Comparison of ENCODE assay signal across 18 cellular contexts in the genomic region with DNA sequence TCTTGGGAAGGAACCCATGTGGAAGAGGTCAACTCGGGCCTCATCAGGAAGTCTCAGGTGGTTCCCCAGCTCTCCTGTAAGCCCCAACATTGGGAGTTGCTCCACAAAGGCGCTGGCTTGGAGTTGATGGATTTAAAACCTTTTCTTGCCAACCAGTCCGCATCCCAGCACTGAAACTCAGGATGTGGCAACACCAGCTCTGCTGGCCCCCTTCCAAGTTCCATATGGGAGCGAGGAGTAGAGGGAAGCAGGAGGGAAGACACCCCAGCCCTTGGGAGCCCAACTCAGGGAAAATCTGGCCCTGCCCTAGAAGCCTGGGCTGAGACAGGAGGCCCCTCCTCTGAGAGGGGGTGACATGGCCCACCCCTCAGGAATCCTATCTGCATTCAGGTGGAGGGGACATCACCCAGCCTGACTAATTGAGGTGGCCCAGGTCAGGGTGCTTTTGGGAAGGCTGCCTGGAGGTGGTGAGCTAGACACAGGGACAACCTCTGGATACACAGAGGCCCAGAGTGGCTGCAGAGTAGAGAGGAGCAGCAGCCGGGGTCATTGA. TPM values are rescaled to one million over a fixed set of nuclear protein-coding genes. Genes with fewer than 3 reads are reported as not detected.
DNase-seq lines count a peak whose midpoint lies in the region; ATAC-seq lines count a peak whose summit lies in the region.
"Had no signal": no experiment of that assay in that cellular context is flagged by ENCODE, and none has a peak within 500 bp of the region (broad histone marks: within the 10 kb centered on the region; RNA-seq: fewer than 3 reads in every experiment).

No MANE protein-coding gene starts in this region.

- no peaks in the 10 kb centered on the region for H3K4me1 ChIP-seq in GM23248 (ENCODE audit: insufficient read depth)
- no peaks in the 10 kb centered on the region for H3K4me1 ChIP-seq in SJCRH30

- peak; percentile 58 for DNase-seq in NCI-H2107 (lab: John Stamatoyannopoulos, UW)
- DNase-seq in NCI-H2107 treated with DMSO at 0.1 percent for 48 hours (lab: John Stamatoyannopoulos, UW; ENCODE audit: unreplicated experiment): no peak
- DNase-seq in GM23248: peak; percentile 21
- DNase-seq in NCI-H2171 treated with DMSO at 0.1 percent for 48 hours (lab: John Stamatoyannopoulos, UW): peak; percentile 59
- peak; percentile 2 for DNase-seq in fibroblast of peridontal ligament (ENCODE audit: extremely low read depth)
- DNase-seq in SJCRH30: no peak
- DNase-seq in NCI-H1048 (lab: John Stamatoyannopoulos, UW): no peak
- DNase-seq: GDM1, KG1, MG63, NCI-H524 treated with DMSO at 0.1 percent for 48 hours, PC-9 had no signal

- no peak overlapping the region for H3K4me3 ChIP-seq in GM23248
- no peak overlapping the region for H3K4me3 ChIP-seq in SJCRH30
- H3K4me3 ChIP-seq: MG63, PC-9 had no signal

- 54 to 55% methylated on average over 5 of the region's 5 CpGs for WGBS in GM23248 (ENCODE audit: low coverage in 1 of 2, low lambda C conversion rate in 2 of 2, missing lambda C conversion rate in 2 of 2), 2 experiments

- H3K9me2 ChIP-seq in GM23248 (ENCODE audit: insufficient read depth): no peaks in the 10 kb centered on the region

- ATAC-seq in HG02981 (IDR thresholded peaks at IDR 0.05; ENCODE audit: unreplicated experiment): no peak
- ATAC-seq: Right ventricle myocardium inferior, SK-N-SH treated with all-trans-retinoic acid at 6 μM for 48 hours had no signal

- no peaks in the 10 kb centered on the region for H3F3A ChIP-seq in GM23248 (ENCODE audit: insufficient read depth)

- H4K20me1 ChIP-seq in GM23248 (ENCODE audit: insufficient read depth): no peaks in the 10 kb centered on the region

- H3K4me2 ChIP-seq in GM23248 (ENCODE audit: unreplicated experiment): no peak overlapping the region
- H3K4me2 ChIP-seq: PC-9 had no signal

- H3K9me3 ChIP-seq in GM23248 (ENCODE audit: low read depth): no peaks in the 10 kb centered on the region
- no peaks in the 10 kb centered on the region for H3K9me3 ChIP-seq in SJCRH30 (replicated peaks)
- H3K9me3 ChIP-seq: MG63 had no signal

- H3K36me3 ChIP-seq in GM23248 (ENCODE audit: low read depth): no peaks in the 10 kb centered on the region
- H3K36me3 ChIP-seq in SJCRH30: no peaks in the 10 kb centered on the region
- H3K36me3 ChIP-seq: MG63 had no signal

- H3K9ac ChIP-seq in GM23248: no peak overlapping the region

- H3K27me3 ChIP-seq in GM23248 (replicated peaks; ENCODE audit: insufficient read depth) (peaks cover 38% of the 10 kb centered on the region), SJCRH30 (peaks cover 29% of the 10 kb centered on the region)
- H3K27me3 ChIP-seq: MG63 had no signal

- H3K27ac ChIP-seq in GM23248 (no peak overlapping the region), SJCRH30 (no peak overlapping the region)
- H3K27ac ChIP-seq: C4-2B, HL-60, PC-9 had no signal

- no peaks in the 10 kb centered on the region for H3K79me2 ChIP-seq in GM23248 (ENCODE audit: insufficient read depth)

- H2AFZ ChIP-seq in GM23248: no peak overlapping the region
- H2AFZ ChIP-seq: PC-9 had no signal

- in situ Hi-C loops in GM23248 (cut with MboI): no loop called here

RNA-seq across cellular contexts. Expression of gene DMBX1, which starts 33.1 kb away (rescaled TPM):
- total RNA-seq in GM23248 (2014; rRNA removed; shearing (Covaris generic)): not detected in 2 replicates
- not detected in 2 replicates for polyA plus RNA-seq in GM23248 (2016; fragmentation: Nextera tagmentation; extraction: Ambion mirVana)
- total RNA-seq in SJCRH30 (2014; rRNA removed; shearing (Covaris generic)): not detected in 2 replicates
- total RNA-seq: Right ventricle myocardium inferior; T-helper 1 cell treated with Interleukin-12 subunit alpha and Interleukin-12 subunit beta and Interleukin-4 antibody, amounts not matched to agents 30 ng/mL and 1 ng/mL, for 36 hours had no signal

Comparison
In these comparisons a context has a peak if more than half of its experiments do, and no peak if none do; other contexts are left out.
1. DNase-seq: peak in NCI-H2107 (single experiment), GM23248 (single experiment), NCI-H2171 treated with DMSO at 0.1 percent for 48 hours (single experiment) and fibroblast of peridontal ligament (single experiment); none in NCI-H2107 treated with DMSO at 0.1 percent for 48 hours (single experiment), SJCRH30 (0 of 2) and NCI-H1048 (single experiment).